9 cellular contexts compared by ENCODE assay signal in genomic region chr6:158715330-158716311, GRCh38.
DNase-seq lines count a peak whose midpoint lies in the region; ATAC-seq and FAIRE-seq lines count a peak whose summit lies in the region.
"Had no signal": no experiment of that assay in that cellular context is flagged by ENCODE, and none has a peak within 500 bp of the region (broad histone marks: within the 10 kb centered on the region; RNA-seq: fewer than 3 reads in every experiment).

No MANE protein-coding gene starts in this region.

- DNase-seq in SIG-M5 treated with dmso at 0.1 percent for 504 hours (lab: John Stamatoyannopoulos, UW; ENCODE audit: unreplicated experiment) = peak; percentile 79
- no peak for DNase-seq in SIG-M5 (lab: John Stamatoyannopoulos, UW)
- DNase-seq in small intestine = peak; percentile 83
- DNase-seq in T-helper 9 cell = no peak
- no peak for DNase-seq in LoVo (ENCODE audit: low spot score)
- DNase-seq in superior temporal gyrus (ENCODE audit: extremely low spot score) = no peak

- peak overlapping the region; percentile 60 for H3K27ac Mint-ChIP-seq in activated T-helper 17 cell treated with anti-CD3 and anti-CD28 coated beads, Interleukin-2, amount 50 U/mL, for 72 hours

- peak overlapping the region; percentile 28 for H3K4me3 Mint-ChIP-seq in activated T-helper 17 cell treated with anti-CD3 and anti-CD28 coated beads, Interleukin-2, amount 50 U/mL, for 72 hours

- peaks cover 7 to 15% of the 10 kb centered on the region in 2 donors for H3K4me1 ChIP-seq in small intestine (ENCODE audit: control insufficient read depth in 2 of 2, insufficient read depth in 1 of 2, low read depth in 1 of 2, low read length in 1 of 2)

- no peak for FAIRE-seq in small intestine (lab: Jason Lieb, UNC)

- no peaks in the 10 kb centered on the region for H3K36me3 ChIP-seq in small intestine (ENCODE audit: control insufficient read depth in 2 of 2, insufficient read depth in 2 of 2, low read length in 2 of 2)

- H3K36me3 Mint-ChIP-seq in activated T-helper 17 cell treated with anti-CD3 and anti-CD28 coated beads, Interleukin-2, amount 50 U/mL, for 72 hours (ENCODE audit: low read depth) = peaks cover 98% of the 10 kb centered on the region

- no peaks in the 10 kb centered on the region for H3K9me3 Mint-ChIP-seq in activated T-helper 17 cell treated with anti-CD3 and anti-CD28 coated beads, Interleukin-2, amount 50 U/mL, for 72 hours

- no peaks in the 10 kb centered on the region for H3K9me3 ChIP-seq in small intestine (ENCODE audit: control insufficient read depth, low read depth)

- H3K4me3 ChIP-seq in small intestine (ENCODE audit: low read depth in 1 of 2, low read length in 2 of 2) = no peak overlapping the region

- WGBS in small intestine, 3 donors = 35 to 55% (median 47%) methylated on average over 16 of the region's 16 CpGs

- peaks cover 46% of the 10 kb centered on the region for H3K4me1 Mint-ChIP-seq in activated T-helper 17 cell treated with anti-CD3 and anti-CD28 coated beads, Interleukin-2, amount 50 U/mL, for 72 hours

- no peaks in the 10 kb centered on the region for H3K27me3 Mint-ChIP-seq in activated T-helper 17 cell treated with anti-CD3 and anti-CD28 coated beads, Interleukin-2, amount 50 U/mL, for 72 hours

- ATAC-seq in HG03066 (IDR thresholded peaks at IDR 0.05; ENCODE audit: low read depth, unreplicated experiment) = peak; percentile 52
- ATAC-seq in activated T-helper 17 cell treated with anti-CD3 and anti-CD28 coated beads, Interleukin-2, amount 50 U/mL, for 72 hours (replicated peaks) = no peak

- no peaks in the 10 kb centered on the region for H3K27me3 ChIP-seq in small intestine (ENCODE audit: control insufficient read depth in 2 of 2, insufficient read depth in 2 of 2, low read length in 2 of 2)

- H3K27ac ChIP-seq in small intestine (ENCODE audit: low read depth in 1 of 2, low read length in 1 of 2) = peak overlapping the region; percentile 64 to 72
- H3K27ac ChIP-seq: 22Rv1 had no signal

Comparison
In these comparisons a context has a peak if more than half of its experiments do, and no peak if none do; other contexts are left out.
1. DNase-seq: peak in SIG-M5 treated with dmso at 0.1 percent for 504 hours (single experiment) and small intestine (single experiment); none in SIG-M5 (single experiment), T-helper 9 cell (single experiment), LoVo (single experiment) and superior temporal gyrus (single experiment).